ENCODE assay signal across 1 cellular context in genomic region chr7:46651561-46652088, GRCh38.
TF ChIP-seq lines count a peak whose summit lies in the region.

No MANE protein-coding gene starts in this region.

TF ChIP-seq in GM23338, 12 proteins besides CTCF, POLR2A, EP300 and RAD21 (continued from another document):
- TF ChIP-seq, protein P1, sequence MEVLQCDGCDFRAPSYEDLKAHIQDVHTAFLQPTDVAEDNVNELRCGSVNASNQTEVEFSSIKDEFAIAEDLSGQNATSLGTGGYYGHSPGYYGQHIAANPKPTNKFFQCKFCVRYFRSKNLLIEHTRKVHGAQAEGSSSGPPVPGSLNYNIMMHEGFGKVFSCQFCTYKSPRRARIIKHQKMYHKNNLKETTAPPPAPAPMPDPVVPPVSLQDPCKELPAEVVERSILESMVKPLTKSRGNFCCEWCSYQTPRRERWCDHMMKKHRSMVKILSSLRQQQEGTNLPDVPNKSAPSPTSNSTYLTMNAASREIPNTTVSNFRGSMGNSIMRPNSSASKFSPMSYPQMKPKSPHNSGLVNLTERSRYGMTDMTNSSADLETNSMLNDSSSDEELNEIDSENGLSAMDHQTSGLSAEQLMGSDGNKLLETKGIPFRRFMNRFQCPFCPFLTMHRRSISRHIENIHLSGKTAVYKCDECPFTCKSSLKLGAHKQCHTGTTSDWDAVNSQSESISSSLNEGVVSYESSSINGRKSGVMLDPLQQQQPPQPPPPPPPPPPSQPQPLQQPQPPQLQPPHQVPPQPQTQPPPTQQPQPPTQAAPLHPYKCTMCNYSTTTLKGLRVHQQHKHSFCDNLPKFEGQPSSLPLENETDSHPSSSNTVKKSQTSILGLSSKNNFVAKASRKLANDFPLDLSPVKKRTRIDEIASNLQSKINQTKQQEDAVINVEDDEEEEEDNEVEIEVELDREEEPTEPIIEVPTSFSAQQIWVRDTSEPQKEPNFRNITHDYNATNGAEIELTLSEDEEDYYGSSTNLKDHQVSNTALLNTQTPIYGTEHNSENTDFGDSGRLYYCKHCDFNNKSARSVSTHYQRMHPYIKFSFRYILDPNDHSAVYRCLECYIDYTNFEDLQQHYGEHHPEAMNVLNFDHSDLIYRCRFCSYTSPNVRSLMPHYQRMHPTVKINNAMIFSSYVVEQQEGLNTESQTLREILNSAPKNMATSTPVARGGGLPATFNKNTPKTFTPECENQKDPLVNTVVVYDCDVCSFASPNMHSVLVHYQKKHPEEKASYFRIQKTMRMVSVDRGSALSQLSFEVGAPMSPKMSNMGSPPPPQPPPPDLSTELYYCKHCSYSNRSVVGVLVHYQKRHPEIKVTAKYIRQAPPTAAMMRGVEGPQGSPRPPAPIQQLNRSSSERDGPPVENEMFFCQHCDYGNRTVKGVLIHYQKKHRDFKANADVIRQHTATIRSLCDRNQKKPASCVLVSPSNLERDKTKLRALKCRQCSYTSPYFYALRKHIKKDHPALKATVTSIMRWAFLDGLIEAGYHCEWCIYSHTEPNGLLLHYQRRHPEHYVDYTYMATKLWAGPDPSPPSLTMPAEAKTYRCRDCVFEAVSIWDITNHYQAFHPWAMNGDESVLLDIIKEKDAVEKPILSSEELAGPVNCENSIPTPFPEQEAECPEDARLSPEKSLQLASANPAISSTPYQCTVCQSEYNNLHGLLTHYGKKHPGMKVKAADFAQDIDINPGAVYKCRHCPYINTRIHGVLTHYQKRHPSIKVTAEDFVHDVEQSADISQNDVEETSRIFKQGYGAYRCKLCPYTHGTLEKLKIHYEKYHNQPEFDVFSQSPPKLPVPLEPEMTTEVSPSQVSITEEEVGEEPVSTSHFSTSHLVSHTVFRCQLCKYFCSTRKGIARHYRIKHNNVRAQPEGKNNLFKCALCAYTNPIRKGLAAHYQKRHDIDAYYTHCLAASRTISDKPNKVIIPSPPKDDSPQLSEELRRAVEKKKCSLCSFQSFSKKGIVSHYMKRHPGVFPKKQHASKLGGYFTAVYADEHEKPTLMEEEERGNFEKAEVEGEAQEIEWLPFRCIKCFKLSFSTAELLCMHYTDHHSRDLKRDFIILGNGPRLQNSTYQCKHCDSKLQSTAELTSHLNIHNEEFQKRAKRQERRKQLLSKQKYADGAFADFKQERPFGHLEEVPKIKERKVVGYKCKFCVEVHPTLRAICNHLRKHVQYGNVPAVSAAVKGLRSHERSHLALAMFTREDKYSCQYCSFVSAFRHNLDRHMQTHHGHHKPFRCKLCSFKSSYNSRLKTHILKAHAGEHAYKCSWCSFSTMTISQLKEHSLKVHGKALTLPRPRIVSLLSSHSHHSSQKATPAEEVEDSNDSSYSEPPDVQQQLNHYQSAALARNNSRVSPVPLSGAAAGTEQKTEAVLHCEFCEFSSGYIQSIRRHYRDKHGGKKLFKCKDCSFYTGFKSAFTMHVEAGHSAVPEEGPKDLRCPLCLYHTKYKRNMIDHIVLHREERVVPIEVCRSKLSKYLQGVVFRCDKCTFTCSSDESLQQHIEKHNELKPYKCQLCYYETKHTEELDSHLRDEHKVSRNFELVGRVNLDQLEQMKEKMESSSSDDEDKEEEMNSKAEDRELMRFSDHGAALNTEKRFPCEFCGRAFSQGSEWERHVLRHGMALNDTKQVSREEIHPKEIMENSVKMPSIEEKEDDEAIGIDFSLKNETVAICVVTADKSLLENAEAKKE (CRISPR knock-in tag; IDR thresholded peaks at IDR 0.05): no peak
- TF ChIP-seq POLR2AphosphoS5 (IDR thresholded peaks at IDR 0.05; ENCODE audit: low read depth) (no peak), CREB1 (CRISPR knock-in tag; IDR thresholded peaks at IDR 0.05; ENCODE audit: low read depth) (no peak)
